ENCODE assay signal across 8 cellular contexts in the genomic region with DNA sequence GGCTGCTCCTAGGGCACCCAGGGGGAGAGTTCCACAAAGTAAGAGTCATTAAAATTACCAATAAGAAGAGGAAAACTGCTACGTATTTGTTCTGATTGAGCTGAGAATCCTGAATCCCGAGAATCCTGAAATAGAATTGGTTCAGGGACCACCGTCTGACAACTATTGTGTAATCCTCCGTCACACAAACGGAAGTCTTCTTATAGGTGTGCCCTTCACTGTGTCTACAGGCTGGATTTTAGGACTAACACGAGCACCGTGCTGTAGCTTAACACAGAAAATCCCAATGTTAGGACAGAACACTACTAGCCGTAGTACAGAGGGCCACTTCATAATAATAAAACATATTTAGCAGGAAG. TPM values are rescaled to one million over a fixed set of nuclear protein-coding genes. Genes with fewer than 3 reads are reported as not detected.
DNase-seq lines count a peak whose midpoint lies in the region; ATAC-seq lines count a peak whose summit lies in the region.

No MANE protein-coding gene starts in this region.

- no peaks in the 10 kb centered on the region for H3K9me3 ChIP-seq in iPS DF 6.9 (ENCODE audit: control insufficient read depth, insufficient read depth, low read length)

- peaks cover 1% of the 10 kb centered on the region; the same call in 1 of the 2 replicates for H3K4me1 ChIP-seq in iPS DF 6.9 (ENCODE audit: control insufficient read depth, insufficient read depth, low read length)

- POLR2A ChIA-PET in T-cell (lab: Charles Lee): interaction anchor here in 1 of 2 donors (0.5 kb wide), 1 partner anchor 65 kb away, joined by 3 read pairs; no protein-coding TSS in a partner anchor

- H3K4me3 Mint-ChIP-seq in T-cell: peak overlapping the region; percentile 77 to 87 (median 83)
- H3K4me3 Mint-ChIP-seq in stimulated activated naive B cell treated with anti-CD40 and anti-IgM and Interleukin-4, amounts not matched to agents 10 μg/mL and 1 μg/mL and 100 μg/mL, for 72 hours: peak overlapping the region; percentile 74 to 85

- peak; percentile 82 for DNase-seq in DMS53 treated with DMSO at 0.1 percent for 48 hours (lab: John Stamatoyannopoulos, UW; ENCODE audit: unreplicated experiment)
- DNase-seq in DMS53 (lab: John Stamatoyannopoulos, UW): no peak
- no peak for DNase-seq in T-cell
- no peak for DNase-seq in iPS DF 6.9 (ENCODE audit: low read depth, low spot score)
- DNase-seq in stimulated activated naive B cell treated with anti-CD40 and anti-IgM and Interleukin-4, amounts not matched to agents 10 μg/mL and 1 μg/mL and 100 μg/mL, for 72 hours: no peak
- DNase-seq in hippocampal formation (lab: John Stamatoyannopoulos, UW): no peak
- no peak for DNase-seq in NCI-H526 treated with DMSO at 0.1 percent for 48 hours (lab: John Stamatoyannopoulos, UW)

- H3K4me3 ChIP-seq in iPS DF 6.9 (ENCODE audit: low read length): peak overlapping the region; percentile 7; the same call in 1 of the 2 replicates

- ATAC-seq in T-cell (replicated peaks in 1 of 4) (no peak), HG03175 (IDR thresholded peaks at IDR 0.05; ENCODE audit: unreplicated experiment) (no peak)
- ATAC-seq in stimulated activated naive B cell treated with anti-CD40 and anti-IgM and Interleukin-4, amounts not matched to agents 10 μg/mL and 1 μg/mL and 100 μg/mL, for 72 hours (replicated peaks): no peak

- H3K4me1 Mint-ChIP-seq in T-cell: peaks cover 16 to 18% (median 17%) of the 10 kb centered on the region in 3 donors
- peaks cover 15 to 19% of the 10 kb centered on the region in 2 donors for H3K4me1 Mint-ChIP-seq in stimulated activated naive B cell treated with anti-CD40 and anti-IgM and Interleukin-4, amounts not matched to agents 10 μg/mL and 1 μg/mL and 100 μg/mL, for 72 hours

- CTCF ChIA-PET in T-cell (lab: Charles Lee): interaction anchor here (0.5 to 2.5 kb wide), 6 partner anchors 12 to 1582 kb away, joined by 3 to 11 read pairs (median 4); no protein-coding TSS in a partner anchor

- no peaks in the 10 kb centered on the region for H3K36me3 ChIP-seq in iPS DF 6.9 (ENCODE audit: control insufficient read depth, insufficient read depth, low read length)

- H3K27ac ChIP-seq in iPS DF 6.9 (ENCODE audit: low read length): no peak overlapping the region

- peaks cover 0 to 14% (median 8%) of the 10 kb centered on the region in 3 donors for H3K9me3 Mint-ChIP-seq in T-cell
- peaks cover 0 to 3% of the 10 kb centered on the region in 2 donors for H3K9me3 Mint-ChIP-seq in stimulated activated naive B cell treated with anti-CD40 and anti-IgM and Interleukin-4, amounts not matched to agents 10 μg/mL and 1 μg/mL and 100 μg/mL, for 72 hours

- WGBS in iPS DF 6.9 (ENCODE audit: insufficient coverage, insufficient read length): no CpG with 5 or more reads among the region's 8 CpGs

- H3K27me3 Mint-ChIP-seq in T-cell: peaks cover 10 to 11% of the 10 kb centered on the region in 2 donors
- H3K27me3 Mint-ChIP-seq in stimulated activated naive B cell treated with anti-CD40 and anti-IgM and Interleukin-4, amounts not matched to agents 10 μg/mL and 1 μg/mL and 100 μg/mL, for 72 hours: no peaks in the 10 kb centered on the region

- H3K27ac Mint-ChIP-seq in T-cell: no peak overlapping the region
- H3K27ac Mint-ChIP-seq in stimulated activated naive B cell treated with anti-CD40 and anti-IgM and Interleukin-4, amounts not matched to agents 10 μg/mL and 1 μg/mL and 100 μg/mL, for 72 hours: no peak overlapping the region

- peaks cover 5% of the 10 kb centered on the region for H3K36me3 Mint-ChIP-seq in T-cell
- H3K36me3 Mint-ChIP-seq in stimulated activated naive B cell treated with anti-CD40 and anti-IgM and Interleukin-4, amounts not matched to agents 10 μg/mL and 1 μg/mL and 100 μg/mL, for 72 hours: peaks cover 0 to 3% of the 10 kb centered on the region in 2 donors

- no peaks in the 10 kb centered on the region; the same call in 1 of the 2 replicates for H3K27me3 ChIP-seq in iPS DF 6.9 (ENCODE audit: control insufficient read depth, insufficient read depth, low read length)

RNA-seq across cellular contexts. Expression of a gene that starts 50.6 kb away (rescaled TPM):
- total RNA-seq in T-cell: under 1 TPM in 3 of 5 donors, not detected in 2; 0.16 to 0.49 (median 0.18) TPM

RNA-seq across cellular contexts. Expression of a gene that starts 59.8 kb away (rescaled TPM):
- total RNA-seq in T-cell: 10 to 100 TPM in 2 of 5 donors, 1 to 10 TPM in 3; 7.1 to 12.6 (median 9.3) TPM
